27 cellular contexts compared by ENCODE assay signal in genomic region chr3:72633101-72633500, GRCh38.
DNase-seq lines count a peak whose midpoint lies in the region; ATAC-seq and TF ChIP-seq lines count a peak whose summit lies in the region.
"Had no signal": no experiment of that assay in that cellular context is flagged by ENCODE, and none has a peak within 500 bp of the region (broad histone marks: within the 10 kb centered on the region; RNA-seq: fewer than 3 reads in every experiment).

No MANE protein-coding gene starts in this region.

- H2AK5ac ChIP-seq in trophoblast cell (ENCODE audit: low read length) = no peak overlapping the region

- H3K23ac ChIP-seq in trophoblast cell (ENCODE audit: low read length) = no peak overlapping the region

- no peak overlapping the region for H2BK12ac ChIP-seq in trophoblast cell (ENCODE audit: low read length)

- no peak overlapping the region for H3K4me3 Mint-ChIP-seq in activated T-cell treated with anti-CD3 and anti-CD28 coated beads, Interleukin-2, amount 50 U/mL, for 24 hours
- H3K4me3 Mint-ChIP-seq in activated T-helper 1 cell treated with anti-CD3 and anti-CD28 coated beads, Interleukin-12 subunit alpha, Interleukin-12 subunit beta, Interleukin-2, Interleukin-4 antibody, amounts not matched to agents 30 ng/mL and 10 ng/mL and 1 ng/mL, durations not matched to agents 14 hours and 24 hours and 36 hours = peak overlapping the region; percentile 17
- no peak overlapping the region for H3K4me3 Mint-ChIP-seq in WTC11
- H3K4me3 Mint-ChIP-seq: activated naive CD8-positive, alpha-beta T cell treated with anti-CD3 and anti-CD28 coated beads, Interleukin-2, amount 10 ng/mL, durations not matched to agents 7 days and 5 days; CD8-positive, alpha-beta memory T cell; T-helper 17 cell had no signal

- RAD21 ChIA-PET in HCT116 (lab: Charles Lee; ENCODE audit: low non-redundant PET in 1 of 2, low total read pairs in 2 of 2, uncharacterized antibody in 2 of 2, unreplicated experiment in 2 of 2) = no interaction called here

- H3K79me2 ChIP-seq in HCT116 (ENCODE audit: insufficient read depth, low read length) = no peaks in the 10 kb centered on the region
- no peaks in the 10 kb centered on the region for H3K79me2 ChIP-seq in trophoblast cell (ENCODE audit: control insufficient read depth, insufficient read depth, low read length, poor library complexity)

- DNase-seq in activated T-cell treated with anti-CD3 and anti-CD28 coated beads, Interleukin-2, amount 50 U/mL, for 24 hours = no peak
- DNase-seq in activated T-cell treated with anti-CD3 and anti-CD28 coated beads for 4 hours (no peak), HCT116 (ENCODE audit: low read depth, low spot score) (no peak), trophoblast cell (peak; percentile 20 to 74), NCI-H510A treated with DMSO at 0.1 percent for 48 hours (lab: John Stamatoyannopoulos, UW) (no peak), WTC11 (ENCODE audit: low spot score) (no peak), HK-2 (ENCODE audit: unreplicated experiment) (no peak)
- no peak for DNase-seq in activated T-helper 1 cell treated with anti-CD3 and anti-CD28 coated beads, Interleukin-12 subunit alpha, Interleukin-12 subunit beta, Interleukin-2, Interleukin-4 antibody, amounts not matched to agents 30 ng/mL and 10 ng/mL and 1 ng/mL, durations not matched to agents 14 hours and 24 hours and 36 hours (ENCODE audit: low spot score)
- DNase-seq: activated CD4-positive, CD25-positive, alpha-beta regulatory T cell; activated naive CD8-positive, alpha-beta T cell treated with anti-CD3 and anti-CD28 coated beads, Interleukin-2, amount 10 ng/mL, durations not matched to agents 7 days and 5 days; CD8-positive, alpha-beta memory T cell; DND-41; dorsolateral prefrontal cortex; KBM-7; mucosa of descending colon; NCI-H1092; NCI-H2081 treated with DMSO at 0.1 percent for 48 hours; NCI-H69; SIG-M5; stomach; T-helper 17 cell; upper lobe of right lung had no signal

- no TSS peak for BruUV-seq in HCT116 (replicated peaks; lab: Mats Ljungman, UMichigan)

- H3K4me3 ChIP-seq in HCT116 (replicated peaks in 1 of 2; ENCODE audit: low read depth in 1 of 2, low read length in 2 of 2) = no peak overlapping the region
- H3K4me3 ChIP-seq in trophoblast cell (ENCODE audit: low read depth, low read length) = no peak overlapping the region
- H3K4me3 ChIP-seq: cardiac muscle cell, dorsolateral prefrontal cortex, HAP-1, mucosa of descending colon, right atrium auricular region, stomach, upper lobe of right lung had no signal

- no peaks in the 10 kb centered on the region for H3K9me3 Mint-ChIP-seq in activated T-cell treated with anti-CD3 and anti-CD28 coated beads, Interleukin-2, amount 50 U/mL, for 24 hours
- peaks cover 17% of the 10 kb centered on the region for H3K9me3 Mint-ChIP-seq in activated T-helper 1 cell treated with anti-CD3 and anti-CD28 coated beads, Interleukin-12 subunit alpha, Interleukin-12 subunit beta, Interleukin-2, Interleukin-4 antibody, amounts not matched to agents 30 ng/mL and 10 ng/mL and 1 ng/mL, durations not matched to agents 14 hours and 24 hours and 36 hours
- H3K9me3 Mint-ChIP-seq in WTC11 = peaks cover 15% of the 10 kb centered on the region

- no peak overlapping the region for H2AFZ ChIP-seq in HCT116 (ENCODE audit: low read depth, low read length, poor library complexity, severe bottlenecking)
- no peak overlapping the region for H2AFZ ChIP-seq in trophoblast cell (ENCODE audit: insufficient read depth, low read length, poor library complexity)

- H3K14ac ChIP-seq in trophoblast cell (ENCODE audit: low read length) = no peak overlapping the region

- TF ChIP-seq CTCF in HCT116 (IDR thresholded peaks at IDR 0.05 in 2 of 3, conservative IDR thresholded peaks at IDR 0.05 in 1 of 3; ENCODE audit: borderline replicate concordance in 1 of 3, insufficient read depth in 1 of 3, low read depth in 2 of 3, low read length in 2 of 3) = no peak
- no peak for TF ChIP-seq CTCF in WTC11 (IDR thresholded peaks at IDR 0.05)

- H3K27ac ChIP-seq in HCT116 (ENCODE audit: low read depth, low read length) (no peak overlapping the region), trophoblast cell (ENCODE audit: low read depth, low read length) (no peak overlapping the region)
- H3K27ac ChIP-seq: cardiac muscle cell, dorsolateral prefrontal cortex, right atrium auricular region, stomach, upper lobe of right lung had no signal

- H3K4me1 Mint-ChIP-seq in activated T-cell treated with anti-CD3 and anti-CD28 coated beads, Interleukin-2, amount 50 U/mL, for 24 hours (ENCODE audit: low read depth) = peaks cover 69% of the 10 kb centered on the region
- peaks cover 62% of the 10 kb centered on the region for H3K4me1 Mint-ChIP-seq in activated T-helper 1 cell treated with anti-CD3 and anti-CD28 coated beads, Interleukin-12 subunit alpha, Interleukin-12 subunit beta, Interleukin-2, Interleukin-4 antibody, amounts not matched to agents 30 ng/mL and 10 ng/mL and 1 ng/mL, durations not matched to agents 14 hours and 24 hours and 36 hours (ENCODE audit: low read depth)
- peaks cover 11% of the 10 kb centered on the region for H3K4me1 Mint-ChIP-seq in WTC11

- H3K36me3 Mint-ChIP-seq in activated T-cell treated with anti-CD3 and anti-CD28 coated beads, Interleukin-2, amount 50 U/mL, for 24 hours (ENCODE audit: low read depth) = no peaks in the 10 kb centered on the region
- peaks cover 2% of the 10 kb centered on the region for H3K36me3 Mint-ChIP-seq in activated T-helper 1 cell treated with anti-CD3 and anti-CD28 coated beads, Interleukin-12 subunit alpha, Interleukin-12 subunit beta, Interleukin-2, Interleukin-4 antibody, amounts not matched to agents 30 ng/mL and 10 ng/mL and 1 ng/mL, durations not matched to agents 14 hours and 24 hours and 36 hours (ENCODE audit: low read depth)
- H3K36me3 Mint-ChIP-seq in WTC11 = peaks cover 11% of the 10 kb centered on the region; the same call in 1 of the 2 replicates

- no peaks in the 10 kb centered on the region for H3K79me1 ChIP-seq in trophoblast cell (ENCODE audit: low read length)

- H4K12ac ChIP-seq in trophoblast cell (ENCODE audit: low read depth, low read length) = no peak overlapping the region

- H3K27ac Mint-ChIP-seq in activated T-cell treated with anti-CD3 and anti-CD28 coated beads, Interleukin-2, amount 50 U/mL, for 24 hours = peak overlapping the region; percentile 80
- peak overlapping the region; percentile 85 for H3K27ac Mint-ChIP-seq in activated T-helper 1 cell treated with anti-CD3 and anti-CD28 coated beads, Interleukin-12 subunit alpha, Interleukin-12 subunit beta, Interleukin-2, Interleukin-4 antibody, amounts not matched to agents 30 ng/mL and 10 ng/mL and 1 ng/mL, durations not matched to agents 14 hours and 24 hours and 36 hours
- H3K27ac Mint-ChIP-seq in WTC11 = no peak overlapping the region
- H3K27ac Mint-ChIP-seq: activated naive CD8-positive, alpha-beta T cell treated with anti-CD3 and anti-CD28 coated beads, Interleukin-2, amount 10 ng/mL, durations not matched to agents 7 days and 5 days; T-helper 17 cell had no signal

- no peak overlapping the region for H3K9ac ChIP-seq in HCT116 (ENCODE audit: low read length)
- H3K9ac ChIP-seq in trophoblast cell (ENCODE audit: low read length) = no peak overlapping the region

- ATAC-seq in HCT116 (peak; percentile 56; the same call in 1 of the 2 replicates), WTC11 (no peak)
- ATAC-seq: esophagus mucosa, left lobe of liver, mucosa of descending colon, T-helper 17 cell, upper lobe of right lung had no signal

- CTCF ChIA-PET in HCT116 (lab: Charles Lee) (no interaction called here), WTC11 (lab: Charles Lee) (interaction anchor here (1.1 kb wide), 1 partner anchor 23 kb away, joined by 3 read pairs; no protein-coding TSS in a partner anchor)

- H4K8ac ChIP-seq in trophoblast cell (ENCODE audit: low read depth, low read length) = no peak overlapping the region

- TF ChIP-seq RAD21 in HCT116 (IDR thresholded peaks at IDR 0.05; ENCODE audit: low read depth) = no peak

- H3K4me1 ChIP-seq in HCT116 (ENCODE audit: control insufficient read depth in 1 of 2, insufficient read depth in 2 of 2, low read length in 2 of 2) (peaks cover 23 to 35% of the 10 kb centered on the region in 2 experiments), trophoblast cell (ENCODE audit: control insufficient read depth in 1 of 2, insufficient read depth in 2 of 2, low read length in 2 of 2) (peaks cover 7% of the 10 kb centered on the region in 2 experiments)
- H3K4me1 ChIP-seq: HAP-1, right atrium auricular region, upper lobe of right lung had no signal

- H3K9me2 ChIP-seq in HCT116 (ENCODE audit: insufficient read depth) = no peaks in the 10 kb centered on the region

- no peak overlapping the region for H4K91ac ChIP-seq in trophoblast cell (ENCODE audit: low read depth, low read length)

- H3K36me3 ChIP-seq in HCT116 (ENCODE audit: control insufficient read depth in 1 of 2, insufficient read depth in 2 of 2, low read length in 2 of 2) = no peaks in the 10 kb centered on the region
- H3K36me3 ChIP-seq in trophoblast cell (ENCODE audit: control insufficient read depth in 1 of 2, insufficient read depth in 2 of 2, low read length in 2 of 2) = no peaks in the 10 kb centered on the region
- H3K36me3 ChIP-seq: cardiac muscle cell, HAP-1, right atrium auricular region, stomach, upper lobe of right lung had no signal

- no CpG with 5 or more reads among the region's 4 CpGs for WGBS in trophoblast cell (ENCODE audit: extremely low coverage, insufficient coverage, insufficient read length)

- no peak for TF ChIP-seq POLR2A in HCT116 (IDR thresholded peaks at IDR 0.05; ENCODE audit: borderline replicate concordance, extremely low read depth, insufficient read depth, insufficient read length)

- no peak overlapping the region for H2BK5ac ChIP-seq in trophoblast cell (ENCODE audit: low read depth, low read length, poor library complexity)

- no peaks in the 10 kb centered on the region for H3K9me3 ChIP-seq in HCT116 (ENCODE audit: control insufficient read depth in 1 of 2, insufficient read depth in 1 of 2, low read depth in 1 of 2, low read length in 2 of 2)
- H3K9me3 ChIP-seq in trophoblast cell (ENCODE audit: insufficient read depth, low read depth, low read length) = no peaks in the 10 kb centered on the region
- H3K9me3 ChIP-seq: HAP-1, mucosa of descending colon, right atrium auricular region, stomach, upper lobe of right lung had no signal

- no peak overlapping the region for H3K18ac ChIP-seq in trophoblast cell (ENCODE audit: low read length)

- H3K4me2 ChIP-seq in HCT116 (ENCODE audit: low read length) = peak overlapping the region; percentile 26
- H3K4me2 ChIP-seq in trophoblast cell (ENCODE audit: low read length) = no peak overlapping the region

- no peak overlapping the region for H2BK120ac ChIP-seq in trophoblast cell (ENCODE audit: insufficient read depth, low read length, poor library complexity)

- H4K20me1 ChIP-seq in HCT116 (ENCODE audit: insufficient read depth) = no peaks in the 10 kb centered on the region

- peaks cover 6% of the 10 kb centered on the region for H3K27me3 Mint-ChIP-seq in activated T-cell treated with anti-CD3 and anti-CD28 coated beads, Interleukin-2, amount 50 U/mL, for 24 hours
- H3K27me3 Mint-ChIP-seq in activated T-helper 1 cell treated with anti-CD3 and anti-CD28 coated beads, Interleukin-12 subunit alpha, Interleukin-12 subunit beta, Interleukin-2, Interleukin-4 antibody, amounts not matched to agents 30 ng/mL and 10 ng/mL and 1 ng/mL, durations not matched to agents 14 hours and 24 hours and 36 hours (ENCODE audit: insufficient read depth) = peaks cover 3% of the 10 kb centered on the region
- no peaks in the 10 kb centered on the region; the same call in 1 of the 2 replicates for H3K27me3 Mint-ChIP-seq in WTC11 (ENCODE audit: low read depth)
- H3K27me3 Mint-ChIP-seq: activated naive CD8-positive, alpha-beta T cell treated with anti-CD3 and anti-CD28 coated beads, Interleukin-2, amount 10 ng/mL, durations not matched to agents 7 days and 5 days; T-helper 17 cell had no signal

- intact Hi-C loops in HCT116 (cut with micrococcal nuclease) = no loop called here
- intact Hi-C loops in activated T-helper 1 cell treated with anti-CD3 and anti-CD28 coated beads, Interleukin-12 subunit alpha, Interleukin-12 subunit beta, Interleukin-2, Interleukin-4 antibody, amounts not matched to agents 30 ng/mL and 10 ng/mL and 1 ng/mL, durations not matched to agents 14 hours and 24 hours and 36 hours (cut with micrococcal nuclease) = loop anchor here (5.0 to 10.0 kb wide), 2 partner anchors 656 to 908 kb away; partner anchors contain the start of gene EIF4E3

- H3K4ac ChIP-seq in trophoblast cell (ENCODE audit: low read depth, low read length) = no peak overlapping the region

- no peaks in the 10 kb centered on the region for H3K27me3 ChIP-seq in HCT116 (ENCODE audit: insufficient read depth, low read length)
- no peaks in the 10 kb centered on the region for H3K27me3 ChIP-seq in trophoblast cell (ENCODE audit: insufficient read depth, low read length)
- H3K27me3 ChIP-seq: cardiac muscle cell, right atrium auricular region, stomach, upper lobe of right lung had no signal

- POLR2A ChIA-PET in HCT116 (lab: Charles Lee) = no interaction called here
- POLR2A ChIA-PET in WTC11 (lab: Charles Lee) = no interaction called here

Comparison
In these comparisons a context has a peak if more than half of its experiments do, and no peak if none do; other contexts are left out.
1. DNase-seq: peak in trophoblast cell (2 of 2); none in activated T-cell treated with anti-CD3 and anti-CD28 coated beads, Interleukin-2, amount 50 U/mL, for 24 hours (single experiment), activated T-cell treated with anti-CD3 and anti-CD28 coated beads for 4 hours (single experiment), HCT116 (single experiment), activated T-helper 1 cell treated with anti-CD3 and anti-CD28 coated beads, Interleukin-12 subunit alpha, Interleukin-12 subunit beta, Interleukin-2, Interleukin-4 antibody, amounts not matched to agents 30 ng/mL and 10 ng/mL and 1 ng/mL, durations not matched to agents 14 hours and 24 hours and 36 hours (single experiment), NCI-H510A treated with DMSO at 0.1 percent for 48 hours (single experiment), WTC11 (single experiment) and HK-2 (single experiment).